ENCODE assay signal across 1 cellular context in genomic region chr15:57743424-57743823, GRCh38.
TF ChIP-seq lines count a peak whose summit lies in the region.

No MANE protein-coding gene starts in this region.

TF ChIP-seq in endothelial cell of umbilical vein, 7 proteins besides CTCF, POLR2A, EP300 and RAD21 (continued from another document):
- TF ChIP-seq MAX (IDR thresholded peaks at IDR 0.05; ENCODE audit: insufficient read depth, insufficient read length) (no peak), GATA2 (IDR thresholded peaks at IDR 0.05; ENCODE audit: insufficient read depth, insufficient read length, low read depth, low read length) (no peak)
TF ChIP-seq in endothelial cell of umbilical vein: peak in this region for 0.
